20 cellular contexts compared by ENCODE assay signal in genomic region chr1:92259350-92259749, GRCh38. TPM values are rescaled to one million over a fixed set of nuclear protein-coding genes. Genes with fewer than 3 reads are reported as not detected.
DNase-seq lines count a peak whose midpoint lies in the region; ATAC-seq lines count a peak whose summit lies in the region.
"Had no signal": no experiment of that assay in that cellular context is flagged by ENCODE, and none has a peak within 500 bp of the region (broad histone marks: within the 10 kb centered on the region; RNA-seq: fewer than 3 reads in every experiment).

No MANE protein-coding gene starts in this region.

- H3K27me3 Mint-ChIP-seq in activated T-helper 2 cell treated with anti-CD3 and anti-CD28 coated beads, Interferon-gamma antibody, Interleukin-2, Interleukin-4, amounts not matched to agents 10 μg/mL and 5 μg/mL and 100 μg/mL, durations not matched to agents 14 hours and 24 hours and 36 hours (ENCODE audit: low read depth), result no peaks in the 10 kb centered on the region
- H3K27me3 Mint-ChIP-seq: CD4-positive, alpha-beta memory T cell had no signal

- H3K4me1 Mint-ChIP-seq in activated T-helper 2 cell treated with anti-CD3 and anti-CD28 coated beads, Interferon-gamma antibody, Interleukin-2, Interleukin-4, amounts not matched to agents 10 μg/mL and 5 μg/mL and 100 μg/mL, durations not matched to agents 14 hours and 24 hours and 36 hours (ENCODE audit: low read depth), result peaks cover 2% of the 10 kb centered on the region
- H3K4me1 Mint-ChIP-seq: H9 had no signal

- H3K27ac Mint-ChIP-seq in activated T-helper 2 cell treated with anti-CD3 and anti-CD28 coated beads, Interferon-gamma antibody, Interleukin-2, Interleukin-4, amounts not matched to agents 10 μg/mL and 5 μg/mL and 100 μg/mL, durations not matched to agents 14 hours and 24 hours and 36 hours, result no peak overlapping the region
- H3K27ac Mint-ChIP-seq: CD4-positive, alpha-beta memory T cell; H9 had no signal

- peaks cover 40% of the 10 kb centered on the region for H3K36me3 ChIP-seq in adipocyte (ENCODE audit: control insufficient read depth, insufficient read depth, low read length, severe bottlenecking)

- DNase-seq in activated CD4-positive, CD25-positive, alpha-beta regulatory T cell (lab: John Stamatoyannopoulos, UW), result no peak
- DNase-seq in adipocyte (ENCODE audit: low read depth), result peak; percentile 2
- peak; percentile 1 for DNase-seq in fibroblast of gingiva (ENCODE audit: low read depth)
- no peak for DNase-seq in substantia nigra (lab: John Stamatoyannopoulos, UW)
- DNase-seq in NOMO-1 treated with dmso at 0.1 percent for 144 hours (lab: John Stamatoyannopoulos, UW; ENCODE audit: unreplicated experiment), result no peak
- no peak for DNase-seq in activated T-helper 2 cell treated with anti-CD3 and anti-CD28 coated beads, Interferon-gamma antibody, Interleukin-2, Interleukin-4, amounts not matched to agents 10 μg/mL and 5 μg/mL and 100 μg/mL, durations not matched to agents 14 hours and 24 hours and 36 hours (ENCODE audit: low spot score)
- DNase-seq: Calu3; CD4-positive, alpha-beta memory T cell; DMS53; H9; KG1; MG63; NCI-H1930; NCI-H2171; NCI-H446; NCI-H69 had no signal

- H3K4me1 ChIP-seq in adipocyte (ENCODE audit: control insufficient read depth, insufficient read depth, low read length), result no peaks in the 10 kb centered on the region
- H3K4me1 ChIP-seq: SJSA1 had no signal

- peaks cover 90% of the 10 kb centered on the region for H3K36me3 Mint-ChIP-seq in activated T-helper 2 cell treated with anti-CD3 and anti-CD28 coated beads, Interferon-gamma antibody, Interleukin-2, Interleukin-4, amounts not matched to agents 10 μg/mL and 5 μg/mL and 100 μg/mL, durations not matched to agents 14 hours and 24 hours and 36 hours (ENCODE audit: low read depth)

- H3K27me3 ChIP-seq in adipocyte (replicated peaks; ENCODE audit: control insufficient read depth, insufficient read depth, low read length), result no peaks in the 10 kb centered on the region
- H3K27me3 ChIP-seq: MG63, SJSA1 had no signal

- H3K9me3 ChIP-seq in adipocyte (ENCODE audit: control insufficient read depth, low read length), result peaks cover 10% of the 10 kb centered on the region
- H3K9me3 ChIP-seq: SJSA1 had no signal

- H3K4me3 Mint-ChIP-seq in activated T-helper 2 cell treated with anti-CD3 and anti-CD28 coated beads, Interferon-gamma antibody, Interleukin-2, Interleukin-4, amounts not matched to agents 10 μg/mL and 5 μg/mL and 100 μg/mL, durations not matched to agents 14 hours and 24 hours and 36 hours (ENCODE audit: low read depth), result no peak overlapping the region
- H3K4me3 Mint-ChIP-seq: CD4-positive, alpha-beta memory T cell; H9 had no signal

- intact Hi-C loops in activated T-helper 2 cell treated with anti-CD3 and anti-CD28 coated beads, Interferon-gamma antibody, Interleukin-2, Interleukin-4, amounts not matched to agents 10 μg/mL and 5 μg/mL and 100 μg/mL, durations not matched to agents 14 hours and 24 hours and 36 hours (cut with micrococcal nuclease), result no loop called here

- peaks cover 16% of the 10 kb centered on the region for H3K9me3 Mint-ChIP-seq in activated T-helper 2 cell treated with anti-CD3 and anti-CD28 coated beads, Interferon-gamma antibody, Interleukin-2, Interleukin-4, amounts not matched to agents 10 μg/mL and 5 μg/mL and 100 μg/mL, durations not matched to agents 14 hours and 24 hours and 36 hours
- H3K9me3 Mint-ChIP-seq: H9 had no signal

- ATAC-seq in activated CD4-positive, CD25-positive, alpha-beta regulatory T cell treated with anti-CD3 and anti-CD28 coated beads, Interleukin-2, amount 50 U/mL, for 24 hours, result peak; percentile 41 to 64
- ATAC-seq in HG02798 (IDR thresholded peaks at IDR 0.05; ENCODE audit: poor library complexity, unreplicated experiment), result no peak

- H3K9ac ChIP-seq in adipocyte (ENCODE audit: low read length), result no peak overlapping the region

- no peak overlapping the region for H3K4me3 ChIP-seq in adipocyte (ENCODE audit: low read length)
- H3K4me3 ChIP-seq: MG63, SJSA1 had no signal

- H3K27ac ChIP-seq in substantia nigra (ENCODE audit: low read depth, low read length, poor library complexity, severe bottlenecking), result no peak overlapping the region
- H3K27ac ChIP-seq: 22Rv1, SJSA1 had no signal

RNA-seq across cellular contexts. Expression of gene GLMN, which starts 39.4 kb away (rescaled TPM):
- 29.5 and 30.8 TPM in 2 replicates for total RNA-seq in activated T-helper 2 cell treated with anti-CD3 and anti-CD28 coated beads, Interferon-gamma antibody, Interleukin-2, Interleukin-4, amounts not matched to agents 10 μg/mL and 5 μg/mL and 100 μg/mL, durations not matched to agents 14 hours and 24 hours and 36 hours

RNA-seq across cellular contexts. Expression of gene RPAP2, which starts 39.5 kb away (rescaled TPM):
- total RNA-seq in activated T-helper 2 cell treated with anti-CD3 and anti-CD28 coated beads, Interferon-gamma antibody, Interleukin-2, Interleukin-4, amounts not matched to agents 10 μg/mL and 5 μg/mL and 100 μg/mL, durations not matched to agents 14 hours and 24 hours and 36 hours, result 41.9 and 42.8 TPM in 2 replicates

RNA-seq across cellular contexts. Expression of gene C1orf146, which starts 41.6 kb away (rescaled TPM):
- not detected in 2 replicates for total RNA-seq in activated T-helper 2 cell treated with anti-CD3 and anti-CD28 coated beads, Interferon-gamma antibody, Interleukin-2, Interleukin-4, amounts not matched to agents 10 μg/mL and 5 μg/mL and 100 μg/mL, durations not matched to agents 14 hours and 24 hours and 36 hours
- total RNA-seq: Calu3; CD4-positive, alpha-beta memory T cell; H9; SJSA1 had no signal

Comparison
In these comparisons a context has a peak if more than half of its experiments do, and no peak if none do; other contexts are left out.
1. DNase-seq: peak in adipocyte (single experiment) and fibroblast of gingiva (single experiment); none in activated CD4-positive, CD25-positive, alpha-beta regulatory T cell (0 of 4), substantia nigra (0 of 49), NOMO-1 treated with dmso at 0.1 percent for 144 hours (single experiment) and activated T-helper 2 cell treated with anti-CD3 and anti-CD28 coated beads, Interferon-gamma antibody, Interleukin-2, Interleukin-4, amounts not matched to agents 10 μg/mL and 5 μg/mL and 100 μg/mL, durations not matched to agents 14 hours and 24 hours and 36 hours (single experiment).